ENCODE assay signal across 8 cellular contexts in the genomic region with DNA sequence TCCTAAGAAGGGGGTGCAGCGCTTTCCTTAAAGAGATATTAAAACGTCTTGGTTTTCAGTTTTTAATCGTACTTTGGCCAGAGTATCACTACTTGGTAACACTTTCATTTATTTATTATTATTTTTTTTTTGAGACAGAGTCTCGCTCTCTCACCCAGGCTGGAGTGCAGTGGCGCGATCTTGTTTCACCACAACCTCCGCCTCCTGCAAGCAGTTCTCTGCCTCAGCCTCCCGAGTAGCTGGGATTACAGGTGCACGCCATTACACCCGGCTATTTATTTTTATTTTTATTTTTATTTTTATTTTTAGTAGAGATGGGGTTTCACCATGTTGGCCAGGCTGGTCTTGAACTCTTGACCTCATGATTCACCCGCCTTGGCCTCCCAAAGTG.
DNase-seq lines count a peak whose midpoint lies in the region; ATAC-seq and TF ChIP-seq lines count a peak whose summit lies in the region.
"Not testable (repeated sequence)": the region's sequence is repeated elsewhere in the genome, so short reads cannot be mapped to it uniquely, and the experiment has no call there.

No MANE protein-coding gene starts in this region.

- H3K9me3 Mint-ChIP-seq in CD8-positive, alpha-beta T cell; activated B cell treated with CpG ODN at 0.5 μM for 24 hours; neural progenitor cell: not testable (repeated sequence)

- peak; percentile 39 for ATAC-seq in CD8-positive, alpha-beta T cell
- ATAC-seq in GM21723 (IDR thresholded peaks at IDR 0.05; ENCODE audit: unreplicated experiment), result peak; percentile 27
- not testable (repeated sequence) for ATAC-seq in activated B cell treated with CpG ODN at 0.5 μM for 24 hours (ENCODE audit: low read depth); thoracic aorta (ENCODE audit: insufficient number of reproducible peaks, low FRiP score, low read depth)

- H3K27me3 Mint-ChIP-seq in CD8-positive, alpha-beta T cell (ENCODE audit: low read depth); activated B cell treated with CpG ODN at 0.5 μM for 24 hours; neural progenitor cell (ENCODE audit: insufficient read depth, low read depth): not testable (repeated sequence)

- H3F3A ChIP-seq in neural progenitor cell (ENCODE audit: low read depth), result not testable (repeated sequence)

- not testable (repeated sequence) for H3K4me1 Mint-ChIP-seq in CD8-positive, alpha-beta T cell (ENCODE audit: low read depth); neural progenitor cell
- H3K4me1 Mint-ChIP-seq in activated B cell treated with CpG ODN at 0.5 μM for 24 hours, result peaks cover 11% of the 10 kb centered on the region

- H3K9me3 ChIP-seq in CD8-positive, alpha-beta T cell (ENCODE audit: low read length); HUES6 (ENCODE audit: control insufficient read depth, insufficient read depth, low read depth, low read length); breast epithelium; left ventricle myocardium inferior (replicated peaks); neural progenitor cell (ENCODE audit: low read depth); thoracic aorta: not testable (repeated sequence)

- not testable (repeated sequence) for H4K20me1 ChIP-seq in neural progenitor cell (ENCODE audit: low read depth)

- not testable (repeated sequence) for H3K4me1 ChIP-seq in CD8-positive, alpha-beta T cell (ENCODE audit: insufficient read depth, low read length); HUES6 (ENCODE audit: control insufficient read depth, insufficient read depth, low read length); breast epithelium; left ventricle myocardium inferior; neural progenitor cell; thoracic aorta (ENCODE audit: control insufficient read depth in 1 of 2, low read depth in 2 of 2)

- H3K79me2 ChIP-seq in neural progenitor cell (ENCODE audit: low read depth), result not testable (repeated sequence)

- H3K4me3 Mint-ChIP-seq in CD8-positive, alpha-beta T cell, result peak overlapping the region; percentile 86
- H3K4me3 Mint-ChIP-seq in activated B cell treated with CpG ODN at 0.5 μM for 24 hours (peak overlapping the region; percentile 81), neural progenitor cell (peak overlapping the region; percentile 7)

- TF ChIP-seq POLR2A in breast epithelium (IDR thresholded peaks at IDR 0.05), result not testable (repeated sequence)

- intact Hi-C loops in CD8-positive, alpha-beta T cell (cut with DNase I, micrococcal nuclease), result loop anchor here (2.0 to 5.0 kb wide), 3 partner anchors 68 to 468 kb away; a partner anchor contains a TSS
- intact Hi-C loops in activated B cell treated with CpG ODN at 0.5 μM for 24 hours (cut with micrococcal nuclease), result loop anchor here (2.0 kb wide), 2 partner anchors 246 to 294 kb away; no protein-coding TSS in a partner anchor
- intact Hi-C loops in breast epithelium (cut with DNase I; ENCODE audit: low total_unique reads); left ventricle myocardium inferior (cut with micrococcal nuclease): not testable (repeated sequence)

- not testable (repeated sequence) for DNase-seq in CD8-positive, alpha-beta T cell; activated B cell treated with CpG ODN at 0.5 μM for 24 hours; breast epithelium (ENCODE audit: low spot score in 2 of 2); left ventricle myocardium inferior; neural progenitor cell (ENCODE audit: low spot score); thoracic aorta (ENCODE audit: low spot score)

- H2AFZ ChIP-seq in neural progenitor cell (replicated peaks), result peak overlapping the region; percentile 100

- H3K36me3 Mint-ChIP-seq in CD8-positive, alpha-beta T cell; activated B cell treated with CpG ODN at 0.5 μM for 24 hours (ENCODE audit: low read depth); neural progenitor cell: not testable (repeated sequence)

- H3K27ac ChIP-seq in CD8-positive, alpha-beta T cell (ENCODE audit: low read depth, low read length), result peak overlapping the region; percentile 55
- H3K27ac ChIP-seq in HUES6 (ENCODE audit: low read depth, low read length); neural progenitor cell; thoracic aorta: not testable (repeated sequence)
- H3K27ac ChIP-seq in breast epithelium, result peak overlapping the region in 1 of 2 donors; percentile 17
- H3K27ac ChIP-seq in left ventricle myocardium inferior (replicated peaks), result peak overlapping the region; percentile 45

- H3K27ac Mint-ChIP-seq in CD8-positive, alpha-beta T cell, result peak overlapping the region; percentile 87
- peak overlapping the region; percentile 76 for H3K27ac Mint-ChIP-seq in activated B cell treated with CpG ODN at 0.5 μM for 24 hours
- peak overlapping the region; percentile 72 for H3K27ac Mint-ChIP-seq in neural progenitor cell

- not testable (repeated sequence) for TF ChIP-seq CTCF in CD8-positive, alpha-beta T cell (IDR thresholded peaks at IDR 0.05); activated B cell treated with CpG ODN at 0.5 μM for 24 hours (IDR thresholded peaks at IDR 0.05); breast epithelium (IDR thresholded peaks at IDR 0.05); left ventricle myocardium inferior (IDR thresholded peaks at IDR 0.05; ENCODE audit: borderline replicate concordance); neural progenitor cell (IDR thresholded peaks at IDR 0.05); thoracic aorta (IDR thresholded peaks at IDR 0.05)

- H3K27me3 ChIP-seq in CD8-positive, alpha-beta T cell (ENCODE audit: insufficient read depth, low read length); HUES6 (ENCODE audit: control insufficient read depth, insufficient read depth, low read length); breast epithelium; left ventricle myocardium inferior (ENCODE audit: low read depth); neural progenitor cell; thoracic aorta (replicated peaks; ENCODE audit: insufficient read depth): not testable (repeated sequence)

- not testable (repeated sequence) for H3K9ac ChIP-seq in HUES6 (ENCODE audit: low read length); neural progenitor cell

- POLR2A ChIA-PET in CD8-positive, alpha-beta T cell (lab: Charles Lee), result interaction anchor here (0.9 to 2.4 kb wide), 3 partner anchors 8 to 246 kb away, joined by 3 to 9 read pairs (median 3); a partner anchor contains a TSS
- POLR2A ChIA-PET in activated B cell treated with CpG ODN at 0.5 μM for 24 hours (lab: Charles Lee), result interaction anchor here (0.6 to 0.9 kb wide), 2 partner anchors 22 to 196 kb away, joined by 3 to 8 read pairs; no protein-coding TSS in a partner anchor

- CTCF ChIA-PET in CD8-positive, alpha-beta T cell (lab: Charles Lee), result interaction anchor here (0.6 to 5.6 kb wide), 30 partner anchors 8 to 508 kb away, joined by 3 to 74 read pairs (median 4); no protein-coding TSS in a partner anchor
- CTCF ChIA-PET in activated B cell treated with CpG ODN at 0.5 μM for 24 hours (lab: Charles Lee), result interaction anchor here (0.8 to 2.8 kb wide), 18 partner anchors 8 to 509 kb away, joined by 3 to 15 read pairs (median 4); a partner anchor contains a TSS

- H3K4me2 ChIP-seq in neural progenitor cell, result peak overlapping the region; percentile 86

- peak overlapping the region; percentile 63 for H3K4me3 ChIP-seq in CD8-positive, alpha-beta T cell (ENCODE audit: low read depth, low read length)
- H3K4me3 ChIP-seq in HUES6 (ENCODE audit: low read depth, low read length) (peak overlapping the region; percentile 57), breast epithelium (peak overlapping the region; percentile 37 to 59 (median 48)), left ventricle myocardium inferior (peak overlapping the region; percentile 64), neural progenitor cell (peak overlapping the region; percentile 46), thoracic aorta (peak overlapping the region; percentile 72)

- not testable (repeated sequence) for H3K36me3 ChIP-seq in CD8-positive, alpha-beta T cell (ENCODE audit: insufficient read depth, low read length); HUES6 (ENCODE audit: control insufficient read depth, insufficient read depth, low read length); breast epithelium; left ventricle myocardium inferior; neural progenitor cell; thoracic aorta

Comparison
In these comparisons a context has a peak if more than half of its experiments do, and no peak if none do; other contexts are left out.
1. H3K4me3 Mint-ChIP-seq: peak in every context shown above with its lines; median percentile 86 in CD8-positive, alpha-beta T cell; 81 in activated B cell treated with CpG ODN at 0.5 μM for 24 hours; 7 in neural progenitor cell.